In the genomic region with DNA sequence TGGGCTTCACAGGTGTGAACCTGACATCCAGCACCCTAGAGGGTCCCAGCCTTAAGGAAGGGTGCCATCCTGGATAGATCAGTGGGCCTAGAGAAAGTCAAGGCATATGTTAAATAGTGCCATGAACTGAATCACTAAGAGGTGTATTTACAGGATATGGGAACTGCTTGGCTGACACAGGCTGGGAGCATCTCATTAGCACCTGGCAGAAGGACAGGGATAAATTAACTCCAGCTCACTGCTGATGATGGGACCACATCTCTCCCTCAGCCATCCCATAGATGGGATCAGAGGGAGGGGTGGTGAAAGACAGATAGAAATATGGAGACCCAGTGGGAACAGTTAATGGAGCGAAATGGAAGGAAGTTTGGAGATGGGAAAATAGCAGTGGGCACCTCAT, we compare ENCODE assay signal across 23 cellular contexts.
"Had no signal": no experiment of that assay in that cellular context is flagged by ENCODE, and none has a peak within 500 bp of the region (broad histone marks: within the 10 kb centered on the region; RNA-seq: fewer than 3 reads in every experiment).

No MANE protein-coding gene starts in this region.

- ATAC-seq: K562, Panc1, PC-3, T-cell had no signal

- H3K4me3 ChIP-seq: K562 had no signal

- H3K4me2 ChIP-seq: KMS-11, SK-N-SH had no signal

- FAIRE-seq: HTR-8/SVneo, K562 had no signal

- H3K9me3 ChIP-seq: SK-N-SH had no signal

- H3K9ac ChIP-seq: KMS-11, SK-N-SH had no signal

- H3K27ac ChIP-seq: HL-60, KMS-11, RWPE1 had no signal

- DNase-seq: Kasumi-1; MM.1S; NCI-H1092 treated with DMSO at 0.1 percent for 48 hours; NCI-H1436; NCI-H1930; NCI-H2081; NCI-H2107; NCI-H345; NCI-H510A; NCI-H524 treated with DMSO at 0.1 percent for 48 hours; NCI-H748 treated with DMSO at 0.1 percent for 48 hours; NK-92 treated with Interleukin-12 subunit alpha and Interleukin-12 subunit beta, amount 100 ng/mL, for 24 hours; PC-3; SHP77; SK-N-SH; SW 1271; T-cell had no signal
